In the genomic region with DNA sequence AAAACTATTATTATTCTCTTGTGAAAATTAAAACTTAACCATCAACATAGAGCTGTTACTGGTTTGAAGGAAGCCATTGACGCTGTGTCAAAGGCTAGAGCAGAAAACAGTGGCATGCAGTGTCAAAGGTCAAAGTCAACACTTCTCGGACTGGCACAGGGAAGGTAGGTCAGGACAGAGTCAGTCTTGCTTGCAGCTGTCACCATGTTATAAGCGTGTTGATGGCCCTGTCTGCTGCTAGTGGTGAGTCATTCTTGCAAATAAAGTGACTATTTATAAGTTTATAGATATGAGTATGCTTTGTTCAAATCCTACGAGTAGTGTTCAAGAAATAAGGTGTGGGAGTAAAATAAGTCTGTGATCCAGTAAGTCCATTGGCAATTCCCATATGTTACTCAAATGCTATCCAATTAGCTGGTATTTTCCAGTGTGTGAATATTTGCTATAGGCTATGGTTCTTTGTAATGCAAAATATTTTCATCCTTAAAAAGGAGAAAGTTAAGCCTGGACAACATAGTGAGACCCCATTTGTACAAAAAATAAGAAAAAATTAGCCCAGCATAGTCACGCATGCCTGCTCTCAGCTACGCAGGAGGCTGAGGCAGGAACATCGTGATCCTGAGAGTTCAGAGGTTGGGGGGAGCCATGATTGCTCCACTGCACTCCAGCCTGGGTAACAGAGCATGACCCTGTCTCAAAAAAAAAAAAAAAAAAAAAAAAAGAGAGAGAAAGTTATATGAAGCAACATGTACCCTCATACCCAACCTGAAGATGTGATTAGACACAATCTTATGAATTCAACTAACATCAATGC, we compare ENCODE assay signal across 1 cellular context.
TF ChIP-seq lines count a peak whose summit lies in the region.

No MANE protein-coding gene starts in this region.

TF ChIP-seq in GM12878, 131 proteins besides CTCF, POLR2A, EP300 and RAD21 (continued from another document and continues in another):
- TF ChIP-seq, protein P1, sequence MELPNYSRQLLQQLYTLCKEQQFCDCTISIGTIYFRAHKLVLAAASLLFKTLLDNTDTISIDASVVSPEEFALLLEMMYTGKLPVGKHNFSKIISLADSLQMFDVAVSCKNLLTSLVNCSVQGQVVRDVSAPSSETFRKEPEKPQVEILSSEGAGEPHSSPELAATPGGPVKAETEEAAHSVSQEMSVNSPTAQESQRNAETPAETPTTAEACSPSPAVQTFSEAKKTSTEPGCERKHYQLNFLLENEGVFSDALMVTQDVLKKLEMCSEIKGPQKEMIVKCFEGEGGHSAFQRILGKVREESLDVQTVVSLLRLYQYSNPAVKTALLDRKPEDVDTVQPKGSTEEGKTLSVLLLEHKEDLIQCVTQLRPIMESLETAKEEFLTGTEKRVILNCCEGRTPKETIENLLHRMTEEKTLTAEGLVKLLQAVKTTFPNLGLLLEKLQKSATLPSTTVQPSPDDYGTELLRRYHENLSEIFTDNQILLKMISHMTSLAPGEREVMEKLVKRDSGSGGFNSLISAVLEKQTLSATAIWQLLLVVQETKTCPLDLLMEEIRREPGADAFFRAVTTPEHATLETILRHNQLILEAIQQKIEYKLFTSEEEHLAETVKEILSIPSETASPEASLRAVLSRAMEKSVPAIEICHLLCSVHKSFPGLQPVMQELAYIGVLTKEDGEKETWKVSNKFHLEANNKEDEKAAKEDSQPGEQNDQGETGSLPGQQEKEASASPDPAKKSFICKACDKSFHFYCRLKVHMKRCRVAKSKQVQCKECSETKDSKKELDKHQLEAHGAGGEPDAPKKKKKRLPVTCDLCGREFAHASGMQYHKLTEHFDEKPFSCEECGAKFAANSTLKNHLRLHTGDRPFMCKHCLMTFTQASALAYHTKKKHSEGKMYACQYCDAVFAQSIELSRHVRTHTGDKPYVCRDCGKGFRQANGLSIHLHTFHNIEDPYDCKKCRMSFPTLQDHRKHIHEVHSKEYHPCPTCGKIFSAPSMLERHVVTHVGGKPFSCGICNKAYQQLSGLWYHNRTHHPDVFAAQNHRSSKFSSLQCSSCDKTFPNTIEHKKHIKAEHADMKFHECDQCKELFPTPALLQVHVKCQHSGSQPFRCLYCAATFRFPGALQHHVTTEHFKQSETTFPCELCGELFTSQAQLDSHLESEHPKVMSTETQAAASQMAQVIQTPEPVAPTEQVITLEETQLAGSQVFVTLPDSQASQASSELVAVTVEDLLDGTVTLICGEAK (IDR thresholded peaks at IDR 0.05; ENCODE audit: borderline replicate concordance) = 0 out of 2 replicates have a peak, but pooled peaks have one; percentile 21
- TF ChIP-seq BRCA1 (IDR thresholded peaks at IDR 0.05; ENCODE audit: low read depth, low read length) = no peak
- TF ChIP-seq SRF (IDR thresholded peaks at IDR 0.05; ENCODE audit: low read depth in 2 of 2, low read length in 2 of 2) = no peak
- no peak for TF ChIP-seq ELK1 (IDR thresholded peaks at IDR 0.05; ENCODE audit: low read depth, low read length)
- peak; percentile 86 for TF ChIP-seq JUNB (IDR thresholded peaks at IDR 0.05)
- no peak for TF ChIP-seq HCFC1 (IDR thresholded peaks at IDR 0.05; ENCODE audit: low read length)
- TF ChIP-seq, protein P2, sequence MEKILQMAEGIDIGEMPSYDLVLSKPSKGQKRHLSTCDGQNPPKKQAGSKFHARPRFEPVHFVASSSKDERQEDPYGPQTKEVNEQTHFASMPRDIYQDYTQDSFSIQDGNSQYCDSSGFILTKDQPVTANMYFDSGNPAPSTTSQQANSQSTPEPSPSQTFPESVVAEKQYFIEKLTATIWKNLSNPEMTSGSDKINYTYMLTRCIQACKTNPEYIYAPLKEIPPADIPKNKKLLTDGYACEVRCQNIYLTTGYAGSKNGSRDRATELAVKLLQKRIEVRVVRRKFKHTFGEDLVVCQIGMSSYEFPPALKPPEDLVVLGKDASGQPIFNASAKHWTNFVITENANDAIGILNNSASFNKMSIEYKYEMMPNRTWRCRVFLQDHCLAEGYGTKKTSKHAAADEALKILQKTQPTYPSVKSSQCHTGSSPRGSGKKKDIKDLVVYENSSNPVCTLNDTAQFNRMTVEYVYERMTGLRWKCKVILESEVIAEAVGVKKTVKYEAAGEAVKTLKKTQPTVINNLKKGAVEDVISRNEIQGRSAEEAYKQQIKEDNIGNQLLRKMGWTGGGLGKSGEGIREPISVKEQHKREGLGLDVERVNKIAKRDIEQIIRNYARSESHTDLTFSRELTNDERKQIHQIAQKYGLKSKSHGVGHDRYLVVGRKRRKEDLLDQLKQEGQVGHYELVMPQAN (conservative IDR thresholded peaks at IDR 0.05) = no peak
- TF ChIP-seq TCF3 (IDR thresholded peaks at IDR 0.05; ENCODE audit: borderline replicate concordance, insufficient read depth, low read depth, low read length) = 0 out of 2 replicates have a peak, but pooled peaks have one; percentile 51
- TF ChIP-seq ZNF207 (IDR thresholded peaks at IDR 0.05; ENCODE audit: borderline replicate concordance) = no peak
- TF ChIP-seq, protein P3, sequence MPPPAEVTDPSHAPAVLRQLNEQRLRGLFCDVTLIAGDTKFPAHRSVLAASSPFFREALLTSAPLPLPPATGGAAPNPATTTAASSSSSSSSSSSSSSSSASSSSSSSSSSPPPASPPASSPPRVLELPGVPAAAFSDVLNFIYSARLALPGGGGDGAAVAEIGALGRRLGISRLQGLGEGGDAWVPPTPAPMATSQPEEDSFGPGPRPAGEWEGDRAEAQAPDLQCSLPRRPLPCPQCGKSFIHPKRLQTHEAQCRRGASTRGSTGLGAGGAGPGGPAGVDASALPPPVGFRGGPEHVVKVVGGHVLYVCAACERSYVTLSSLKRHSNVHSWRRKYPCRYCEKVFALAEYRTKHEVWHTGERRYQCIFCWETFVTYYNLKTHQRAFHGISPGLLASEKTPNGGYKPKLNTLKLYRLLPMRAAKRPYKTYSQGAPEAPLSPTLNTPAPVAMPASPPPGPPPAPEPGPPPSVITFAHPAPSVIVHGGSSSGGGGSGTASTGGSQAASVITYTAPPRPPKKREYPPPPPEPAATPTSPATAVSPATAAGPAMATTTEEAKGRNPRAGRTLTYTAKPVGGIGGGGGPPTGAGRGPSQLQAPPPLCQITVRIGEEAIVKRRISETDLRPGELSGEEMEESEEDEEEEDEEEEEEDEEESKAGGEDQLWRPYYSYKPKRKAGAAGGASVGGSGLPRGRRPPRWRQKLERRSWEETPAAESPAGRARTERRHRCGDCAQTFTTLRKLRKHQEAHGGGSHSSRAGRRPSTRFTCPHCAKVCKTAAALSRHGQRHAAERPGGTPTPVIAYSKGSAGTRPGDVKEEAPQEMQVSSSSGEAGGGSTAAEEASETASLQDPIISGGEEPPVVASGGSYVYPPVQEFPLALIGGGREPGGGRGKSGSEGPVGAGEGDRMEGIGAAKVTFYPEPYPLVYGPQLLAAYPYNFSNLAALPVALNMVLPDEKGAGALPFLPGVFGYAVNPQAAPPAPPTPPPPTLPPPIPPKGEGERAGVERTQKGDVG (CRISPR knock-in tag; IDR thresholded peaks at IDR 0.05) = no peak
- no peak for TF ChIP-seq E2F8 (IDR thresholded peaks at IDR 0.05; ENCODE audit: low read depth, partially characterized antibody)
- TF ChIP-seq DPF2 (IDR thresholded peaks at IDR 0.05) = peak; percentile 21; the same call in 1 of the 2 replicates
- no peak for TF ChIP-seq EED (IDR thresholded peaks at IDR 0.05; ENCODE audit: low read depth)
- peak; percentile 69; the same call in 1 of the 2 replicates for TF ChIP-seq NFIC (IDR thresholded peaks at IDR 0.05; ENCODE audit: low read depth, low read length)
- TF ChIP-seq ZNF384 (IDR thresholded peaks at IDR 0.05; ENCODE audit: borderline replicate concordance, low read depth, low read length) = no peak
- no peak for TF ChIP-seq POU2F2 (IDR thresholded peaks at IDR 0.05; ENCODE audit: borderline replicate concordance, low read depth, low read length)
- peak; percentile 70; the same call in 1 of the 2 replicates for TF ChIP-seq BCL11A (IDR thresholded peaks at IDR 0.05; ENCODE audit: low read depth, low read length)
- no peak for TF ChIP-seq REST (IDR thresholded peaks at IDR 0.05; ENCODE audit: low read depth, low read length)
- no peak for TF ChIP-seq SMAD5 (IDR thresholded peaks at IDR 0.05; ENCODE audit: low read depth)
- TF ChIP-seq CHD4 (IDR thresholded peaks at IDR 0.05) = no peak
- TF ChIP-seq YY1 (IDR thresholded peaks at IDR 0.05; ENCODE audit: low read depth, low read length) = peak; percentile 59; the same call in 1 of the 2 replicates
- no peak for TF ChIP-seq GABPA (IDR thresholded peaks at IDR 0.05; ENCODE audit: low read depth)
- TF ChIP-seq, protein P4, sequence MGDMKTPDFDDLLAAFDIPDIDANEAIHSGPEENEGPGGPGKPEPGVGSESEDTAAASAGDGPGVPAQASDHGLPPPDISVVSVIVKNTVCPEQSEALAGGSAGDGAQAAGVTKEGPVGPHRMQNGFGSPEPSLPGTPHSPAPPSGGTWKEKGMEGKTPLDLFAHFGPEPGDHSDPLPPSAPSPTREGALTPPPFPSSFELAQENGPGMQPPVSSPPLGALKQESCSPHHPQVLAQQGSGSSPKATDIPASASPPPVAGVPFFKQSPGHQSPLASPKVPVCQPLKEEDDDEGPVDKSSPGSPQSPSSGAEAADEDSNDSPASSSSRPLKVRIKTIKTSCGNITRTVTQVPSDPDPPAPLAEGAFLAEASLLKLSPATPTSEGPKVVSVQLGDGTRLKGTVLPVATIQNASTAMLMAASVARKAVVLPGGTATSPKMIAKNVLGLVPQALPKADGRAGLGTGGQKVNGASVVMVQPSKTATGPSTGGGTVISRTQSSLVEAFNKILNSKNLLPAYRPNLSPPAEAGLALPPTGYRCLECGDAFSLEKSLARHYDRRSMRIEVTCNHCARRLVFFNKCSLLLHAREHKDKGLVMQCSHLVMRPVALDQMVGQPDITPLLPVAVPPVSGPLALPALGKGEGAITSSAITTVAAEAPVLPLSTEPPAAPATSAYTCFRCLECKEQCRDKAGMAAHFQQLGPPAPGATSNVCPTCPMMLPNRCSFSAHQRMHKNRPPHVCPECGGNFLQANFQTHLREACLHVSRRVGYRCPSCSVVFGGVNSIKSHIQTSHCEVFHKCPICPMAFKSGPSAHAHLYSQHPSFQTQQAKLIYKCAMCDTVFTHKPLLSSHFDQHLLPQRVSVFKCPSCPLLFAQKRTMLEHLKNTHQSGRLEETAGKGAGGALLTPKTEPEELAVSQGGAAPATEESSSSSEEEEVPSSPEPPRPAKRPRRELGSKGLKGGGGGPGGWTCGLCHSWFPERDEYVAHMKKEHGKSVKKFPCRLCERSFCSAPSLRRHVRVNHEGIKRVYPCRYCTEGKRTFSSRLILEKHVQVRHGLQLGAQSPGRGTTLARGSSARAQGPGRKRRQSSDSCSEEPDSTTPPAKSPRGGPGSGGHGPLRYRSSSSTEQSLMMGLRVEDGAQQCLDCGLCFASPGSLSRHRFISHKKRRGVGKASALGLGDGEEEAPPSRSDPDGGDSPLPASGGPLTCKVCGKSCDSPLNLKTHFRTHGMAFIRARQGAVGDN (IDR thresholded peaks at IDR 0.05) = peak; percentile 79; the same call in 1 of the 2 replicates
- TF ChIP-seq ATF3 (IDR thresholded peaks at IDR 0.05; ENCODE audit: borderline replicate concordance, extremely low read depth, low read depth, low read length) = no peak
